In the genomic region with DNA sequence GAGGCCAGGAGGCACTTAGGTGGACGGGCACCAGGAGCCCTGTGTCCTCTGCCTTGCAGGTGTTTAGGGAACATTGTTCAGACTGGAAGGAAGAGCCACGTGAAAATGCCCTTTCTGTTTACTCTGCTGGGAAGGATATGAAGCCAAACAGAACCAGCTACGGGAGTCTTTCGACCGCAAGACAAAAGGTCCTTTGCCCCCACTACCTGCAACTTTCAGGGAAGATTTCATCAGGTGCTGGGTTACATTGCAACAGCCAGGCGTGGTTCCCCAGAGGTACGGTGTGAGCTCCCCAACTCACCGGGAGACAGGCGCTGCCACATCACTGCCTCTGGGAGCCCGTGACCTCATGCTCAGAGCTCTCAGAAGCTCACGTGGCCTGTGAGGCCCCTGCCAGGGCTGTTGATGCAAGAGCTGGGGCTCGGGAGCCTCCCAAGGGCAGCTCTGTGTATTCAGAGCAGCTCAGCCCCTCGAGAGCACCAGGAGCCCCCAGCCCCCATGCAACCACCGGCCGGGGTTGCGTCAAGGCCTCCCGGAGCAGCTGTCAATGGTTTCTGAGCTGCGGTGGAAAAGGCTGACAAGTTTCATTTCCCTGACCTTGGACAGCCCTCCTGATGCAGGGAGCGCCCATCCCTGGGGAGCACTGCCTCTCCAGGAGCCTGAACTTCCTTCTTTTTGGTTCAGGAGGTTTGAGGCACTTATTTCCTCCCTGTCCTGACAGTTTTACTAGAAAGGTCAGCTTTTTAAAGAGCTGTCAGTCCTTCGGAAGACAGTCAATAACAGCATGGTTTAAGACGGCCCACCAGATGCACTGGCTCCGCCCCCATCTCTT, we compare ENCODE assay signal across 8 cellular contexts. TPM values are rescaled to one million over a fixed set of nuclear protein-coding genes. Genes with fewer than 3 reads are reported as not detected.
DNase-seq lines count a peak whose midpoint lies in the region; ATAC-seq and TF ChIP-seq lines count a peak whose summit lies in the region.

No MANE protein-coding gene starts in this region.

- no peaks in the 10 kb centered on the region for H3K27me3 ChIP-seq in CD4-positive, alpha-beta memory T cell (ENCODE audit: insufficient read depth, low read length)
- H3K27me3 ChIP-seq in muscle layer of duodenum (ENCODE audit: low read depth, low read length) = no peaks in the 10 kb centered on the region

- CTCF ChIA-PET in CD4-positive, alpha-beta memory T cell (lab: Charles Lee; ENCODE audit: partially characterized antibody) = interaction anchor here (0.9 to 4.5 kb wide), 11 partner anchors 12 to 252 kb away, joined by 3 to 30 read pairs (median 5); no protein-coding TSS in a partner anchor

- ATAC-seq in GM18870 (IDR thresholded peaks at IDR 0.05; ENCODE audit: unreplicated experiment) (no peak), HG02610 (IDR thresholded peaks at IDR 0.05; ENCODE audit: unreplicated experiment) (no peak)

- no peaks in the 10 kb centered on the region for H3K27me3 Mint-ChIP-seq in CD4-positive, alpha-beta memory T cell
- no peaks in the 10 kb centered on the region for H3K27me3 Mint-ChIP-seq in chondrocyte (ENCODE audit: low read depth)

- no peaks in the 10 kb centered on the region for H3K36me3 Mint-ChIP-seq in CD4-positive, alpha-beta memory T cell
- H3K36me3 Mint-ChIP-seq in chondrocyte (ENCODE audit: low read depth) = peaks cover 1% of the 10 kb centered on the region

- peaks cover 30 to 61% (median 45%) of the 10 kb centered on the region in 4 donors for H3K4me1 Mint-ChIP-seq in CD4-positive, alpha-beta memory T cell
- H3K4me1 Mint-ChIP-seq in chondrocyte (ENCODE audit: low read depth) = peaks cover 52% of the 10 kb centered on the region

- TF ChIP-seq CTCF in chondrocyte (IDR thresholded peaks at IDR 0.05) = no peak

- H3K9me3 ChIP-seq in CD4-positive, alpha-beta memory T cell (ENCODE audit: control insufficient read depth in 1 of 2, low read length in 2 of 2) = no peaks in the 10 kb centered on the region
- no peaks in the 10 kb centered on the region for H3K9me3 ChIP-seq in muscle layer of duodenum (ENCODE audit: control insufficient read depth in 1 of 2, low read length in 2 of 2)

- peaks cover 54% of the 10 kb centered on the region for H3K4me1 ChIP-seq in CD4-positive, alpha-beta memory T cell (ENCODE audit: insufficient read depth, low read length)
- H3K4me1 ChIP-seq in muscle layer of duodenum (ENCODE audit: control insufficient read depth in 1 of 2, insufficient read depth in 2 of 2, low read length in 2 of 2) = peaks cover 17 to 31% of the 10 kb centered on the region in 2 donors

- POLR2A ChIA-PET in CD4-positive, alpha-beta memory T cell (lab: Charles Lee; ENCODE audit: partially characterized antibody) = interaction anchor here (0.8 to 1.1 kb wide), 3 partner anchors 11 to 155 kb away, joined by 3 to 4 read pairs (median 4); partner anchors contain the start of gene CBX4

- no peak for DNase-seq in CD4-positive, alpha-beta memory T cell
- DNase-seq in LoVo (ENCODE audit: low spot score) (peak; percentile 81), SW480 (ENCODE audit: low spot score) (peak; percentile 99), chondrocyte (ENCODE audit: low spot score) (peak; percentile 86), stromal cell of bone marrow (ENCODE audit: low read depth) (peak; percentile 79)

- H3K27ac Mint-ChIP-seq in CD4-positive, alpha-beta memory T cell = peak overlapping the region in 3 of 7 donors; percentile 4 to 64 (median 10)
- peak overlapping the region; percentile 97 for H3K27ac Mint-ChIP-seq in chondrocyte (ENCODE audit: unreplicated experiment)

- H3K4me3 ChIP-seq in CD4-positive, alpha-beta memory T cell (ENCODE audit: low read length in 2 of 2) = no peak overlapping the region
- peak overlapping the region; percentile 9 to 59 for H3K4me3 ChIP-seq in muscle layer of duodenum (ENCODE audit: low read depth in 1 of 2, low read length in 2 of 2)

- peak overlapping the region in 6 of 8 donors; percentile 17 to 86 (median 46) for H3K4me3 Mint-ChIP-seq in CD4-positive, alpha-beta memory T cell
- H3K4me3 Mint-ChIP-seq in chondrocyte (ENCODE audit: unreplicated experiment) = peak overlapping the region; percentile 22

- intact Hi-C loops in CD4-positive, alpha-beta memory T cell (cut with micrococcal nuclease) = loop anchor here (5.0 kb wide), 1 partner anchor 181 kb away; no protein-coding TSS in a partner anchor

- H3K9me3 Mint-ChIP-seq in CD4-positive, alpha-beta memory T cell = no peaks in the 10 kb centered on the region
- no peaks in the 10 kb centered on the region for H3K9me3 Mint-ChIP-seq in chondrocyte (ENCODE audit: low read depth)

- H3K27ac ChIP-seq in CD4-positive, alpha-beta memory T cell (ENCODE audit: low read depth, low read length) = no peak overlapping the region
- peak overlapping the region; percentile 32 for H3K27ac ChIP-seq in muscle layer of duodenum (ENCODE audit: low read length)

- no peaks in the 10 kb centered on the region for H3K36me3 ChIP-seq in CD4-positive, alpha-beta memory T cell (ENCODE audit: insufficient read depth, low read length)
- no peaks in the 10 kb centered on the region for H3K36me3 ChIP-seq in muscle layer of duodenum (ENCODE audit: control insufficient read depth in 1 of 2, insufficient read depth in 2 of 2, low read length in 2 of 2)

RNA-seq across cellular contexts. Expression of gene TBC1D16, which starts 42.1 kb away (rescaled TPM):
- total RNA-seq in CD4-positive, alpha-beta memory T cell = 1 to 10 TPM; 1.3 to 1.8 TPM
- 1 to 10 TPM in 1 of 2 donors, not detected in 1; 1.2 TPM for polyA plus RNA-seq in CD4-positive, alpha-beta memory T cell
- total RNA-seq in chondrocyte = 51.4 to 72.7 TPM (median 55.4 TPM) in 3 replicates

RNA-seq across cellular contexts. Expression of gene CCDC40, which starts 42.8 kb away (rescaled TPM):
- 1 to 10 TPM in 1 of 2 experiments, under 1 TPM in 1; 0.28 to 1.3 TPM for total RNA-seq in CD4-positive, alpha-beta memory T cell
- not detected for polyA plus RNA-seq in CD4-positive, alpha-beta memory T cell
- 5.8 to 11.8 TPM (median 6.5 TPM) in 3 replicates for total RNA-seq in chondrocyte

Comparison
In these comparisons a context has a peak if more than half of its experiments do, and no peak if none do; other contexts are left out.
1. DNase-seq: peak in LoVo (single experiment), SW480 (single experiment), chondrocyte (single experiment) and stromal cell of bone marrow (single experiment); none in CD4-positive, alpha-beta memory T cell (0 of 5).
2. H3K4me3 ChIP-seq: peak in muscle layer of duodenum (2 of 2); none in CD4-positive, alpha-beta memory T cell (0 of 2).
3. RNA of gene TBC1D16, which starts 42.1 kb away (total RNA-seq): 51.4 to 72.7 TPM in chondrocyte; 1.3 to 1.8 TPM in CD4-positive, alpha-beta memory T cell; every median in the first group is over 10 times any median in the second.